17 cellular contexts compared by ENCODE assay signal in genomic region chr4:28313729-28314713, GRCh38.
"Had no signal": no experiment of that assay in that cellular context is flagged by ENCODE, and none has a peak within 500 bp of the region (broad histone marks: within the 10 kb centered on the region; RNA-seq: fewer than 3 reads in every experiment).

No MANE protein-coding gene starts in this region.

- DNase-seq: activated T-cell treated with anti-CD3 and anti-CD28 coated beads, Interleukin-2, amount 50 U/mL, for 1 hour; cortex of kidney; effector CD8-positive, alpha-beta T cell; lower lobe of right lung; naive thymus-derived CD8-positive, alpha-beta T cell; posterior cingulate gyrus; stimulated activated CD4-positive, alpha-beta T cell treated with anti-CD3 and anti-CD28 coated beads, Interleukin-12 subunit alpha, Interleukin-12 subunit beta, amount 100 ng/mL, for 4 hours; stimulated activated CD8-positive, alpha-beta memory T cell treated with anti-CD3 and anti-CD28 coated beads, Interleukin-4, amount 100 ng/mL, for 48 hours; stimulated activated naive CD8-positive, alpha-beta T cell treated with anti-CD3 and anti-CD28 coated beads, Interleukin-15, Interleukin-2, amounts not matched to agents 100 U/mL and 50 U/mL, for 24 hours had no signal

- H3K4me1 ChIP-seq: lower lobe of right lung, suprapubic skin had no signal

- H3K27me3 ChIP-seq: hepatocyte, neutrophil, suprapubic skin had no signal

- H2AFZ ChIP-seq: hepatocyte had no signal

- H3K36me3 Mint-ChIP-seq: activated naive CD4-positive, alpha-beta T cell treated with anti-CD3 and anti-CD28 coated beads, Interleukin-2, amount 50 U/mL, for 24 hours; naive thymus-derived CD8-positive, alpha-beta T cell; type B pancreatic cell had no signal

- H3K9me3 Mint-ChIP-seq: activated naive CD4-positive, alpha-beta T cell treated with anti-CD3 and anti-CD28 coated beads, Interleukin-2, amount 50 U/mL, for 24 hours; type B pancreatic cell had no signal

- H3K27ac Mint-ChIP-seq: activated naive CD4-positive, alpha-beta T cell treated with anti-CD3 and anti-CD28 coated beads, Interleukin-2, amount 50 U/mL, for 24 hours; naive thymus-derived CD8-positive, alpha-beta T cell; type B pancreatic cell had no signal

- H3K27ac ChIP-seq: hepatocyte, lower lobe of right lung, neutrophil, suprapubic skin had no signal

- H3K4me3 Mint-ChIP-seq: activated naive CD4-positive, alpha-beta T cell treated with anti-CD3 and anti-CD28 coated beads, Interleukin-2, amount 50 U/mL, for 24 hours; central memory CD8-positive, alpha-beta T cell; naive thymus-derived CD8-positive, alpha-beta T cell; type B pancreatic cell had no signal

- H3K9me3 ChIP-seq: lower lobe of right lung, neutrophil had no signal

- H3K4me1 Mint-ChIP-seq: activated naive CD4-positive, alpha-beta T cell treated with anti-CD3 and anti-CD28 coated beads, Interleukin-2, amount 50 U/mL, for 24 hours; central memory CD8-positive, alpha-beta T cell; naive thymus-derived CD8-positive, alpha-beta T cell had no signal

- H3K36me3 ChIP-seq: lower lobe of right lung, neutrophil, suprapubic skin had no signal

- ATAC-seq: activated CD4-positive, CD25-positive, alpha-beta regulatory T cell treated with anti-CD3 and anti-CD28 coated beads, Interleukin-2, amount 50 U/mL, for 24 hours; lower lobe of right lung; naive thymus-derived CD8-positive, alpha-beta T cell; sciatic nerve; stimulated activated naive CD8-positive, alpha-beta T cell treated with anti-CD3 and anti-CD28 coated beads, Interleukin-15, Interleukin-2, amounts not matched to agents 100 U/mL and 50 U/mL, for 24 hours had no signal

- H3K4me2 ChIP-seq: hepatocyte had no signal

- H3K79me2 ChIP-seq: hepatocyte had no signal

- H3K27me3 Mint-ChIP-seq: activated naive CD4-positive, alpha-beta T cell treated with anti-CD3 and anti-CD28 coated beads, Interleukin-2, amount 50 U/mL, for 24 hours; central memory CD8-positive, alpha-beta T cell; naive thymus-derived CD8-positive, alpha-beta T cell; type B pancreatic cell had no signal

- H3K4me3 ChIP-seq: hepatocyte, lower lobe of right lung, suprapubic skin had no signal
